In genomic region chr16:11225677-11226549, GRCh38 we compare ENCODE assay signal across 15 cellular contexts. TPM values are rescaled to one million over a fixed set of nuclear protein-coding genes. Genes with fewer than 3 reads are reported as not detected.
DNase-seq lines count a peak whose midpoint lies in the region; ATAC-seq and TF ChIP-seq lines count a peak whose summit lies in the region.
"Had no signal": no experiment of that assay in that cellular context is flagged by ENCODE, and none has a peak within 500 bp of the region (broad histone marks: within the 10 kb centered on the region; RNA-seq: fewer than 3 reads in every experiment).

No MANE protein-coding gene starts in this region.

- peak overlapping the region; percentile 85 for H3K4me3 Mint-ChIP-seq in T-helper 2 cell treated with Interferon-gamma antibody and Interleukin-4, amounts not matched to agents 5 μg/mL and 100 μg/mL, for 36 hours
- peak overlapping the region; percentile 76 for H3K4me3 Mint-ChIP-seq in activated T-helper 2 cell treated with anti-CD3 and anti-CD28 coated beads, Interferon-gamma antibody, Interleukin-2, Interleukin-4, amounts not matched to agents 10 μg/mL and 5 μg/mL and 100 μg/mL, durations not matched to agents 14 hours and 24 hours and 36 hours (ENCODE audit: low read depth)

- no peaks in the 10 kb centered on the region for H4K20me1 ChIP-seq in osteoblast (ENCODE audit: insufficient read depth, low read length)

- H3K27ac Mint-ChIP-seq in T-helper 2 cell treated with Interferon-gamma antibody and Interleukin-4, amounts not matched to agents 5 μg/mL and 100 μg/mL, for 36 hours = peak overlapping the region; percentile 98
- H3K27ac Mint-ChIP-seq in activated T-helper 2 cell treated with anti-CD3 and anti-CD28 coated beads, Interferon-gamma antibody, Interleukin-2, Interleukin-4, amounts not matched to agents 10 μg/mL and 5 μg/mL and 100 μg/mL, durations not matched to agents 14 hours and 24 hours and 36 hours = peak overlapping the region; percentile 100

- no peak for TF ChIP-seq CTCF in osteoblast (IDR thresholded peaks at IDR 0.05; ENCODE audit: extremely low read depth, low read depth, low read length)

- no peaks in the 10 kb centered on the region for H3K9me3 Mint-ChIP-seq in T-helper 2 cell treated with Interferon-gamma antibody and Interleukin-4, amounts not matched to agents 5 μg/mL and 100 μg/mL, for 36 hours
- no peaks in the 10 kb centered on the region for H3K9me3 Mint-ChIP-seq in activated T-helper 2 cell treated with anti-CD3 and anti-CD28 coated beads, Interferon-gamma antibody, Interleukin-2, Interleukin-4, amounts not matched to agents 10 μg/mL and 5 μg/mL and 100 μg/mL, durations not matched to agents 14 hours and 24 hours and 36 hours

- H3K4me3 ChIP-seq in osteoblast (ENCODE audit: insufficient read depth, low read length) = peak overlapping the region; percentile 62
- H3K4me3 ChIP-seq: adrenal gland, hepatocyte had no signal

- H3K4me2 ChIP-seq in osteoblast (ENCODE audit: insufficient read depth, low read length) = peak overlapping the region; percentile 77
- H3K4me2 ChIP-seq: hepatocyte had no signal

- H3K36me3 Mint-ChIP-seq in T-helper 2 cell treated with Interferon-gamma antibody and Interleukin-4, amounts not matched to agents 5 μg/mL and 100 μg/mL, for 36 hours (ENCODE audit: low read depth) = no peaks in the 10 kb centered on the region
- peaks cover 2% of the 10 kb centered on the region for H3K36me3 Mint-ChIP-seq in activated T-helper 2 cell treated with anti-CD3 and anti-CD28 coated beads, Interferon-gamma antibody, Interleukin-2, Interleukin-4, amounts not matched to agents 10 μg/mL and 5 μg/mL and 100 μg/mL, durations not matched to agents 14 hours and 24 hours and 36 hours (ENCODE audit: low read depth)

- no peaks in the 10 kb centered on the region for H3K4me1 ChIP-seq in osteoblast (ENCODE audit: insufficient read depth, low read length)

- H3K9me3 ChIP-seq in osteoblast (ENCODE audit: low read depth, low read length) = no peaks in the 10 kb centered on the region
- H3K9me3 ChIP-seq: adrenal gland had no signal

- no peaks in the 10 kb centered on the region for H3K36me3 ChIP-seq in osteoblast (ENCODE audit: insufficient read depth, low read length)
- H3K36me3 ChIP-seq: adrenal gland had no signal

- peaks cover 62% of the 10 kb centered on the region for H3K4me1 Mint-ChIP-seq in T-helper 2 cell treated with Interferon-gamma antibody and Interleukin-4, amounts not matched to agents 5 μg/mL and 100 μg/mL, for 36 hours (ENCODE audit: low read depth)
- peaks cover 58% of the 10 kb centered on the region for H3K4me1 Mint-ChIP-seq in activated T-helper 2 cell treated with anti-CD3 and anti-CD28 coated beads, Interferon-gamma antibody, Interleukin-2, Interleukin-4, amounts not matched to agents 10 μg/mL and 5 μg/mL and 100 μg/mL, durations not matched to agents 14 hours and 24 hours and 36 hours (ENCODE audit: low read depth)

- peak overlapping the region; percentile 92 for H2AFZ ChIP-seq in osteoblast (ENCODE audit: low read length)
- H2AFZ ChIP-seq: hepatocyte had no signal

- intact Hi-C loops in activated T-helper 2 cell treated with anti-CD3 and anti-CD28 coated beads, Interferon-gamma antibody, Interleukin-2, Interleukin-4, amounts not matched to agents 10 μg/mL and 5 μg/mL and 100 μg/mL, durations not matched to agents 14 hours and 24 hours and 36 hours (cut with micrococcal nuclease) = loop anchor here (1.0 to 2.0 kb wide), 9 partner anchors 8 to 261 kb away; no protein-coding TSS in a partner anchor
- intact Hi-C loops in sciatic nerve (cut with DNase I) = loop anchor here (10.0 kb wide), 1 partner anchor 81 kb away; no protein-coding TSS in a partner anchor

- no peaks in the 10 kb centered on the region for H3K27me3 Mint-ChIP-seq in T-helper 2 cell treated with Interferon-gamma antibody and Interleukin-4, amounts not matched to agents 5 μg/mL and 100 μg/mL, for 36 hours (ENCODE audit: low read depth)
- no peaks in the 10 kb centered on the region for H3K27me3 Mint-ChIP-seq in activated T-helper 2 cell treated with anti-CD3 and anti-CD28 coated beads, Interferon-gamma antibody, Interleukin-2, Interleukin-4, amounts not matched to agents 10 μg/mL and 5 μg/mL and 100 μg/mL, durations not matched to agents 14 hours and 24 hours and 36 hours (ENCODE audit: low read depth)

- H3K27ac ChIP-seq in osteoblast (ENCODE audit: low read depth, low read length) = no peak overlapping the region
- H3K27ac ChIP-seq: hepatocyte had no signal

- no peaks in the 10 kb centered on the region for H3K79me2 ChIP-seq in osteoblast (ENCODE audit: insufficient read depth, low read length)
- H3K79me2 ChIP-seq: hepatocyte had no signal

- no peak for DNase-seq in T-helper 2 cell treated with Interferon-gamma antibody and Interleukin-4, amounts not matched to agents 5 μg/mL and 100 μg/mL, for 36 hours (ENCODE audit: low spot score)
- DNase-seq in T-helper 2 cell (no peak), osteoblast (ENCODE audit: insufficient read length, low spot score, missing footprints) (no peak), sciatic nerve (ENCODE audit: low spot score) (no peak), NCI-H524 (lab: John Stamatoyannopoulos, UW) (no peak), glomerular visceral epithelial cell (ENCODE audit: extremely low spot score) (no peak)
- DNase-seq in activated T-helper 2 cell treated with anti-CD3 and anti-CD28 coated beads, Interferon-gamma antibody, Interleukin-2, Interleukin-4, amounts not matched to agents 10 μg/mL and 5 μg/mL and 100 μg/mL, durations not matched to agents 14 hours and 24 hours and 36 hours (ENCODE audit: low spot score) = no peak
- DNase-seq: 8988T, NCI-H2171 had no signal

- ATAC-seq in HG02642 (IDR thresholded peaks at IDR 0.05; ENCODE audit: poor library complexity, unreplicated experiment) (peak; percentile 4), sciatic nerve (no peak)

- H3K27me3 ChIP-seq in osteoblast (ENCODE audit: insufficient read depth, low read length) = no peaks in the 10 kb centered on the region
- H3K27me3 ChIP-seq: adrenal gland, hepatocyte had no signal

RNA-seq across cellular contexts. Expression of gene SOCS1, which starts 30.1 kb away (rescaled TPM):
- total RNA-seq in activated T-helper 2 cell treated with anti-CD3 and anti-CD28 coated beads, Interferon-gamma antibody, Interleukin-2, Interleukin-4, amounts not matched to agents 10 μg/mL and 5 μg/mL and 100 μg/mL, durations not matched to agents 14 hours and 24 hours and 36 hours = 217 and 219 TPM in 2 replicates
- total RNA-seq in osteoblast (1.1 and 1.8 TPM in 2 replicates), sciatic nerve (4.3 TPM)

RNA-seq across cellular contexts. Expression of gene TNP2, which starts 43.2 kb away (rescaled TPM):
- total RNA-seq in activated T-helper 2 cell treated with anti-CD3 and anti-CD28 coated beads, Interferon-gamma antibody, Interleukin-2, Interleukin-4, amounts not matched to agents 10 μg/mL and 5 μg/mL and 100 μg/mL, durations not matched to agents 14 hours and 24 hours and 36 hours = not detected in 2 replicates
- not detected in 2 replicates for total RNA-seq in osteoblast
- total RNA-seq in sciatic nerve = not detected
- total RNA-seq: adrenal gland, hepatocyte, mononuclear cell, right cardiac atrium, RPMI7951 had no signal

RNA-seq across cellular contexts. Expression of gene PRM3, which starts 47.5 kb away (rescaled TPM):
- total RNA-seq in activated T-helper 2 cell treated with anti-CD3 and anti-CD28 coated beads, Interferon-gamma antibody, Interleukin-2, Interleukin-4, amounts not matched to agents 10 μg/mL and 5 μg/mL and 100 μg/mL, durations not matched to agents 14 hours and 24 hours and 36 hours = not detected in 2 replicates
- total RNA-seq in osteoblast = not detected in 2 replicates
- not detected for total RNA-seq in sciatic nerve
- total RNA-seq: adrenal gland, hepatocyte, mononuclear cell, right cardiac atrium, RPMI7951 had no signal

RNA-seq across cellular contexts. Expression of gene PRM2, which starts 50.4 kb away (rescaled TPM):
- total RNA-seq in activated T-helper 2 cell treated with anti-CD3 and anti-CD28 coated beads, Interferon-gamma antibody, Interleukin-2, Interleukin-4, amounts not matched to agents 10 μg/mL and 5 μg/mL and 100 μg/mL, durations not matched to agents 14 hours and 24 hours and 36 hours = not detected in 2 replicates
- total RNA-seq in osteoblast (not detected in 2 replicates), sciatic nerve (not detected)
- total RNA-seq: adrenal gland, hepatocyte, mononuclear cell, right cardiac atrium, RPMI7951 had no signal

RNA-seq across cellular contexts. Expression of gene PRM1, which starts 55.2 kb away (rescaled TPM):
- total RNA-seq in activated T-helper 2 cell treated with anti-CD3 and anti-CD28 coated beads, Interferon-gamma antibody, Interleukin-2, Interleukin-4, amounts not matched to agents 10 μg/mL and 5 μg/mL and 100 μg/mL, durations not matched to agents 14 hours and 24 hours and 36 hours = not detected in 2 replicates
- total RNA-seq in osteoblast (not detected in 2 replicates), sciatic nerve (not detected)
- total RNA-seq: adrenal gland, hepatocyte, mononuclear cell, right cardiac atrium, RPMI7951 had no signal

Comparison
In these comparisons a context has a peak if more than half of its experiments do, and no peak if none do; other contexts are left out.
1. RNA of gene SOCS1, which starts 30.1 kb away (total RNA-seq): 217 to 219 TPM in activated T-helper 2 cell treated with anti-CD3 and anti-CD28 coated beads, Interferon-gamma antibody, Interleukin-2, Interleukin-4, amounts not matched to agents 10 μg/mL and 5 μg/mL and 100 μg/mL, durations not matched to agents 14 hours and 24 hours and 36 hours; 4.3 TPM in sciatic nerve (single experiment) and 1.1 to 1.8 TPM in osteoblast; every median in the first group is over 10 times any median in the second.